In the genomic region with DNA sequence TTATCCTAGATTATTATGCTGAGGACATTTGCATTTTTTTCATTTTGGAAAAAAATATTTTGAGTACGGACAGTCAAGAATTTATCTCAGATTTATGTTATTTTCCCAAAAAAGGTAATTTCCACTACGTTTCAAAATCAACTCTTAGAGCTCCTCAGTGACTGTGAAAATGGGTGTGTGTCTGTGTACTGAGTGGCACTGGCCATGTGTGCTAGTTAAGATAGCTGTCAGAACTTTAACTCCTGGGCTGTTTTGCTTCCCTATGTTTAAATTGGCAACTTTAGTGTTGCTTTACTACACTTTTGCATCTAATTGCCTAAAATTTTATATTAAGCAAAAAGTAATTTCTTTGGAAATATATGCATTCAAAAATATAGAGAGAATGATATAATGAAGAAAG, we compare ENCODE assay signal across 21 cellular contexts.
A peak's percentile ranks its signal among the peaks of the same experiment; 100 is the strongest.
DNase-seq lines count a peak whose midpoint lies in the region; ATAC-seq, FAIRE-seq and TF ChIP-seq lines count a peak whose summit lies in the region.
"Had no signal": no experiment of that assay in that cellular context is flagged by ENCODE, and none has a peak within 500 bp of the region (broad histone marks: within the 10 kb centered on the region; RNA-seq: fewer than 3 reads in every experiment).

No MANE protein-coding gene starts in this region.

- no peak for TF ChIP-seq POLR2A in H54 (IDR thresholded peaks at IDR 0.05; ENCODE audit: low read depth, low read length)

- no peaks in the 10 kb centered on the region for H3K9me3 ChIP-seq in mucosa of descending colon

- DNase-seq in H54 (ENCODE audit: insufficient read length, low spot score) = no peak
- DNase-seq in glomerular visceral epithelial cell (ENCODE audit: extremely low spot score) = peak; percentile 14
- peak; percentile 33 for DNase-seq in kidney tubule cell (ENCODE audit: low spot score)
- DNase-seq in mucosa of descending colon = peak in 1 of 3 donors; percentile 22
- no peak for DNase-seq in stimulated activated CD4-positive, alpha-beta T cell treated with anti-CD3 and anti-CD28 coated beads, Interleukin-15, amount 100 ng/mL, for 24 hours
- DNase-seq in NAMALWA (ENCODE audit: low spot score) = no peak
- DNase-seq: 8988T; C1 segment of cervical spinal cord; Calu3; CD4-positive, alpha-beta memory T cell; COR-L47; DMS53; DMS79 treated with DMSO at 0.1 percent for 48 hours; GF-D8; GM23248; H9 had no signal

- ATAC-seq in mucosa of descending colon (peak; percentile 73), GM18868 (IDR thresholded peaks at IDR 0.05; ENCODE audit: unreplicated experiment) (no peak)
- ATAC-seq: HCT116 had no signal

- no peak for TF ChIP-seq CTCF in mucosa of descending colon (IDR thresholded peaks at IDR 0.05)

- peak; percentile 48 for FAIRE-seq in H54 (lab: Jason Lieb, UNC)
- FAIRE-seq: GM12891, GM18507, H1 had no signal

- intact Hi-C loops in mucosa of descending colon (cut with DNase I, micrococcal nuclease) = no loop called here

- H3K4me3 ChIP-seq in mucosa of descending colon = no peak overlapping the region
- H3K4me3 ChIP-seq: GM23248 had no signal

- no peaks in the 10 kb centered on the region for H3K4me1 ChIP-seq in mucosa of descending colon (ENCODE audit: low read depth)

- H3K36me3 ChIP-seq in mucosa of descending colon (ENCODE audit: low read depth) = no peaks in the 10 kb centered on the region

Comparison
In these comparisons a context has a peak if more than half of its experiments do, and no peak if none do; other contexts are left out.
1. DNase-seq: peak in glomerular visceral epithelial cell (single experiment) and kidney tubule cell (single experiment); none in H54 (single experiment), stimulated activated CD4-positive, alpha-beta T cell treated with anti-CD3 and anti-CD28 coated beads, Interleukin-15, amount 100 ng/mL, for 24 hours (single experiment) and NAMALWA (single experiment).